ENCODE assay signal across 11 cellular contexts in genomic region chr12:132471011-132471857, GRCh38. TPM values are rescaled to one million over a fixed set of nuclear protein-coding genes. Genes with fewer than 3 reads are reported as not detected.
DNase-seq lines count a peak whose midpoint lies in the region; ATAC-seq and TF ChIP-seq lines count a peak whose summit lies in the region.
"Had no signal": no experiment of that assay in that cellular context is flagged by ENCODE, and none has a peak within 500 bp of the region (broad histone marks: within the 10 kb centered on the region; RNA-seq: fewer than 3 reads in every experiment).

No MANE protein-coding gene starts in this region.

- H3K27me3 ChIP-seq in CD4-positive, CD25-positive, alpha-beta regulatory T cell (ENCODE audit: control insufficient read depth, insufficient read depth, low read length): no peaks in the 10 kb centered on the region
- H3K27me3 ChIP-seq in hepatocyte (no peaks in the 10 kb centered on the region), SJCRH30 (no peaks in the 10 kb centered on the region)
- H3K27me3 ChIP-seq: cardiac muscle cell had no signal

- H3K36me3 ChIP-seq in CD4-positive, CD25-positive, alpha-beta regulatory T cell (ENCODE audit: control insufficient read depth, insufficient read depth, low read length): no peaks in the 10 kb centered on the region
- H3K36me3 ChIP-seq in hepatocyte (replicated peaks; ENCODE audit: insufficient read depth, low read depth) (no peaks in the 10 kb centered on the region), SJCRH30 (no peaks in the 10 kb centered on the region)
- H3K36me3 ChIP-seq: cardiac muscle cell had no signal

- peak overlapping the region; percentile 60 to 83 (median 70) for H3K27ac Mint-ChIP-seq in CD4-positive, CD25-positive, alpha-beta regulatory T cell

- DNase-seq in CD4-positive, CD25-positive, alpha-beta regulatory T cell: peak in 1 of 3 donors; percentile 34
- DNase-seq in SK-MEL-5 (ENCODE audit: low read depth, low spot score) (peak; percentile 25), hepatocyte (ENCODE audit: low spot score) (peak; percentile 75), mesenteric fat pad (ENCODE audit: low spot score) (no peak), SJCRH30 (no peak), anterior cingulate cortex (lab: John Stamatoyannopoulos, UW) (no peak), activated T-cell treated with anti-CD3 and anti-CD28 coated beads for 4 hours (no peak)
- DNase-seq: MM.1S, WERI-Rb-1 had no signal

- no peaks in the 10 kb centered on the region for H4K20me1 ChIP-seq in hepatocyte (ENCODE audit: insufficient read depth, poor library complexity, severe bottlenecking)

- H3K4me3 Mint-ChIP-seq in CD4-positive, CD25-positive, alpha-beta regulatory T cell: peak overlapping the region in 2 of 4 donors; percentile 82 to 90

- no peaks in the 10 kb centered on the region for H3K9me3 ChIP-seq in CD4-positive, CD25-positive, alpha-beta regulatory T cell (ENCODE audit: control insufficient read depth in 2 of 2, low read length in 2 of 2)
- H3K9me3 ChIP-seq in hepatocyte (ENCODE audit: low read depth) (no peaks in the 10 kb centered on the region), SJCRH30 (replicated peaks) (no peaks in the 10 kb centered on the region)

- TF ChIP-seq CTCF in hepatocyte (IDR thresholded peaks at IDR 0.05; ENCODE audit: poor library complexity): no peak

- no peak overlapping the region for H3K27ac ChIP-seq in CD4-positive, CD25-positive, alpha-beta regulatory T cell (ENCODE audit: insufficient read depth, low read length, poor library complexity, severe bottlenecking)
- H3K27ac ChIP-seq in hepatocyte (no peak overlapping the region), SJCRH30 (no peak overlapping the region)
- H3K27ac ChIP-seq: cardiac muscle cell, WERI-Rb-1 had no signal

- no peaks in the 10 kb centered on the region for H3K79me2 ChIP-seq in hepatocyte

- H3K27me3 Mint-ChIP-seq in CD4-positive, CD25-positive, alpha-beta regulatory T cell: peaks cover 41% of the 10 kb centered on the region

- H3K4me1 Mint-ChIP-seq in CD4-positive, CD25-positive, alpha-beta regulatory T cell: peaks cover 0 to 40% (median 16%) of the 10 kb centered on the region in 4 donors

- no peaks in the 10 kb centered on the region for H3K36me3 Mint-ChIP-seq in CD4-positive, CD25-positive, alpha-beta regulatory T cell

- H3K4me2 ChIP-seq in hepatocyte: no peak overlapping the region

- peaks cover 0 to 9% (median 0%) of the 10 kb centered on the region in 7 donors for H3K9me3 Mint-ChIP-seq in CD4-positive, CD25-positive, alpha-beta regulatory T cell

- ATAC-seq in CD4-positive, CD25-positive, alpha-beta regulatory T cell (ENCODE audit: low read depth in 2 of 2): peak; percentile 12 to 33
- ATAC-seq in GM19463 (IDR thresholded peaks at IDR 0.05; ENCODE audit: unreplicated experiment): peak; percentile 56

- in situ Hi-C loops in SK-MEL-5 (cut with HindIII; ENCODE audit: low pct_unique_long_range_greater_than_20kb, low sequenced_read_pairs): no loop called here

- H3K9me2 ChIP-seq in hepatocyte (replicated peaks; ENCODE audit: insufficient read depth): no peaks in the 10 kb centered on the region

- H3K4me3 ChIP-seq in CD4-positive, CD25-positive, alpha-beta regulatory T cell (ENCODE audit: low read depth, low read length): no peak overlapping the region
- H3K4me3 ChIP-seq in hepatocyte (no peak overlapping the region), SJCRH30 (no peak overlapping the region)
- H3K4me3 ChIP-seq: cardiac muscle cell had no signal

- H2AFZ ChIP-seq in hepatocyte: no peak overlapping the region

- peaks cover 18% of the 10 kb centered on the region for H3K4me1 ChIP-seq in CD4-positive, CD25-positive, alpha-beta regulatory T cell (ENCODE audit: control insufficient read depth, insufficient read depth, low read length, poor library complexity, severe bottlenecking)
- no peaks in the 10 kb centered on the region for H3K4me1 ChIP-seq in hepatocyte (ENCODE audit: insufficient read depth)
- H3K4me1 ChIP-seq in SJCRH30: no peaks in the 10 kb centered on the region

- WGBS in hepatocyte (ENCODE audit: low lambda C conversion rate, missing lambda C conversion rate): 58% methylated on average over 15 of the region's 18 CpGs

RNA-seq across cellular contexts. Expression of gene FBRSL1, which starts 18.7 kb away (rescaled TPM):
- total RNA-seq in CD4-positive, CD25-positive, alpha-beta regulatory T cell: 94.6 TPM
- polyA plus RNA-seq in CD4-positive, CD25-positive, alpha-beta regulatory T cell: under 1 TPM; 0.16 to 0.78 (median 0.31) TPM
- total RNA-seq in SK-MEL-5 (2014; rRNA removed; shearing (Covaris generic)): 4.1 and 5.5 TPM in 2 replicates
- polyA plus RNA-seq in SK-MEL-5 (2015; cell fraction: cytosol; rRNA removed): 40.6 and 52.2 TPM in 2 replicates
- 75.7 and 87.6 TPM in 2 replicates for polyA plus RNA-seq in SK-MEL-5 (2015; cell fraction: nucleus; rRNA removed)
- total RNA-seq in hepatocyte (5.8 and 18.5 TPM in 2 replicates), mesenteric fat pad (30.5 TPM)
- 61.1 and 69.1 TPM in 2 replicates for polyA plus RNA-seq in hepatocyte
- 15.6 and 15.7 TPM in 2 replicates for total RNA-seq in SJCRH30 (2014; rRNA removed; shearing (Covaris generic))

Comparison
In these comparisons a context has a peak if more than half of its experiments do, and no peak if none do; other contexts are left out.
1. DNase-seq: peak in SK-MEL-5 (single experiment) and hepatocyte (single experiment); none in mesenteric fat pad (single experiment), SJCRH30 (0 of 2), anterior cingulate cortex (0 of 58) and activated T-cell treated with anti-CD3 and anti-CD28 coated beads for 4 hours (single experiment).